Comparison of ENCODE assay signal across 1 cellular context in genomic region chr3:25661694-25662455, GRCh38.
TF ChIP-seq lines count a peak whose summit lies in the region.

No MANE protein-coding gene starts in this region.

TF ChIP-seq in HepG2, 621 proteins besides CTCF, POLR2A, EP300 and RAD21:
- TF ChIP-seq BORCS8-MEF2B (CRISPR knock-in tag; IDR thresholded peaks at IDR 0.05) = no peak
- TF ChIP-seq ZNF337 (CRISPR knock-in tag; IDR thresholded peaks at IDR 0.05; ENCODE audit: borderline replicate concordance, low read depth) = no peak
- TF ChIP-seq SRF (IDR thresholded peaks at IDR 0.05; ENCODE audit: low read depth, low read length) = no peak
- TF ChIP-seq, protein P1, sequence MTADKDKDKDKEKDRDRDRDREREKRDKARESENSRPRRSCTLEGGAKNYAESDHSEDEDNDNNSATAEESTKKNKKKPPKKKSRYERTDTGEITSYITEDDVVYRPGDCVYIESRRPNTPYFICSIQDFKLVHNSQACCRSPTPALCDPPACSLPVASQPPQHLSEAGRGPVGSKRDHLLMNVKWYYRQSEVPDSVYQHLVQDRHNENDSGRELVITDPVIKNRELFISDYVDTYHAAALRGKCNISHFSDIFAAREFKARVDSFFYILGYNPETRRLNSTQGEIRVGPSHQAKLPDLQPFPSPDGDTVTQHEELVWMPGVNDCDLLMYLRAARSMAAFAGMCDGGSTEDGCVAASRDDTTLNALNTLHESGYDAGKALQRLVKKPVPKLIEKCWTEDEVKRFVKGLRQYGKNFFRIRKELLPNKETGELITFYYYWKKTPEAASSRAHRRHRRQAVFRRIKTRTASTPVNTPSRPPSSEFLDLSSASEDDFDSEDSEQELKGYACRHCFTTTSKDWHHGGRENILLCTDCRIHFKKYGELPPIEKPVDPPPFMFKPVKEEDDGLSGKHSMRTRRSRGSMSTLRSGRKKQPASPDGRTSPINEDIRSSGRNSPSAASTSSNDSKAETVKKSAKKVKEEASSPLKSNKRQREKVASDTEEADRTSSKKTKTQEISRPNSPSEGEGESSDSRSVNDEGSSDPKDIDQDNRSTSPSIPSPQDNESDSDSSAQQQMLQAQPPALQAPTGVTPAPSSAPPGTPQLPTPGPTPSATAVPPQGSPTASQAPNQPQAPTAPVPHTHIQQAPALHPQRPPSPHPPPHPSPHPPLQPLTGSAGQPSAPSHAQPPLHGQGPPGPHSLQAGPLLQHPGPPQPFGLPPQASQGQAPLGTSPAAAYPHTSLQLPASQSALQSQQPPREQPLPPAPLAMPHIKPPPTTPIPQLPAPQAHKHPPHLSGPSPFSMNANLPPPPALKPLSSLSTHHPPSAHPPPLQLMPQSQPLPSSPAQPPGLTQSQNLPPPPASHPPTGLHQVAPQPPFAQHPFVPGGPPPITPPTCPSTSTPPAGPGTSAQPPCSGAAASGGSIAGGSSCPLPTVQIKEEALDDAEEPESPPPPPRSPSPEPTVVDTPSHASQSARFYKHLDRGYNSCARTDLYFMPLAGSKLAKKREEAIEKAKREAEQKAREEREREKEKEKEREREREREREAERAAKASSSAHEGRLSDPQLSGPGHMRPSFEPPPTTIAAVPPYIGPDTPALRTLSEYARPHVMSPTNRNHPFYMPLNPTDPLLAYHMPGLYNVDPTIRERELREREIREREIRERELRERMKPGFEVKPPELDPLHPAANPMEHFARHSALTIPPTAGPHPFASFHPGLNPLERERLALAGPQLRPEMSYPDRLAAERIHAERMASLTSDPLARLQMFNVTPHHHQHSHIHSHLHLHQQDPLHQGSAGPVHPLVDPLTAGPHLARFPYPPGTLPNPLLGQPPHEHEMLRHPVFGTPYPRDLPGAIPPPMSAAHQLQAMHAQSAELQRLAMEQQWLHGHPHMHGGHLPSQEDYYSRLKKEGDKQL (CRISPR knock-in tag; IDR thresholded peaks at IDR 0.05; ENCODE audit: low read depth) = no peak
- no peak for TF ChIP-seq NFKBIZ (CRISPR knock-in tag; IDR thresholded peaks at IDR 0.05)
- TF ChIP-seq, protein P2, sequence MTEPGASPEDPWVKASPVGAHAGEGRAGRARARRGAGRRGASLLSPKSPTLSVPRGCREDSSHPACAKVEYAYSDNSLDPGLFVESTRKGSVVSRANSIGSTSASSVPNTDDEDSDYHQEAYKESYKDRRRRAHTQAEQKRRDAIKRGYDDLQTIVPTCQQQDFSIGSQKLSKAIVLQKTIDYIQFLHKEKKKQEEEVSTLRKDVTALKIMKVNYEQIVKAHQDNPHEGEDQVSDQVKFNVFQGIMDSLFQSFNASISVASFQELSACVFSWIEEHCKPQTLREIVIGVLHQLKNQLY (CRISPR knock-in tag; IDR thresholded peaks at IDR 0.05) = no peak
- TF ChIP-seq ZNF362 (CRISPR knock-in tag; IDR thresholded peaks at IDR 0.05; ENCODE audit: borderline replicate concordance) = no peak
- TF ChIP-seq HMG20A (CRISPR knock-in tag; IDR thresholded peaks at IDR 0.05; ENCODE audit: borderline replicate concordance) = no peak
- no peak for TF ChIP-seq GTF3A (CRISPR knock-in tag; conservative IDR thresholded peaks at IDR 0.05)
- TF ChIP-seq SOX5 (CRISPR knock-in tag; IDR thresholded peaks at IDR 0.05; ENCODE audit: borderline replicate concordance) = no peak
- TF ChIP-seq ZNF672 (CRISPR knock-in tag; IDR thresholded peaks at IDR 0.05) = no peak
- no peak for TF ChIP-seq ATAD3A (CRISPR knock-in tag; IDR thresholded peaks at IDR 0.05)
- no peak for TF ChIP-seq PLSCR1 (CRISPR knock-in tag; IDR thresholded peaks at IDR 0.05; ENCODE audit: borderline replicate concordance)
